Comparison of ENCODE assay signal across 19 cellular contexts in genomic region chr11:103541186-103541795, GRCh38.
DNase-seq lines count a peak whose midpoint lies in the region; ATAC-seq and TF ChIP-seq lines count a peak whose summit lies in the region.
"Had no signal": no experiment of that assay in that cellular context is flagged by ENCODE, and none has a peak within 500 bp of the region (broad histone marks: within the 10 kb centered on the region; RNA-seq: fewer than 3 reads in every experiment).

No MANE protein-coding gene starts in this region.

- H3K27ac ChIP-seq in neural progenitor cell = no peak overlapping the region
- no peak overlapping the region for H3K27ac ChIP-seq in tibial nerve
- H3K27ac ChIP-seq: adrenal gland; BLaER1 treated with 17β-estradiol and CSF1 and Interleukin-3, amounts not matched to agents 10 nM and 100 nM had no signal

- no peak overlapping the region for H3K4me2 ChIP-seq in neural progenitor cell
- H3K4me2 ChIP-seq: BLaER1 treated with 17β-estradiol and CSF1 and Interleukin-3, amounts not matched to agents 10 nM and 100 nM had no signal

- peaks cover 2% of the 10 kb centered on the region for H3K27me3 Mint-ChIP-seq in neural progenitor cell (ENCODE audit: insufficient read depth, low read depth)
- H3K27me3 Mint-ChIP-seq: central memory CD8-positive, alpha-beta T cell; T-helper 17 cell; type B pancreatic cell had no signal

- H3K27me3 ChIP-seq in neural progenitor cell (no peaks in the 10 kb centered on the region), tibial nerve (no peaks in the 10 kb centered on the region)
- H3K27me3 ChIP-seq: adrenal gland; BLaER1 treated with 17β-estradiol and CSF1 and Interleukin-3, amounts not matched to agents 10 nM and 100 nM had no signal

- no peak overlapping the region for H3K9ac ChIP-seq in neural progenitor cell
- H3K9ac ChIP-seq: BLaER1 treated with 17β-estradiol and CSF1 and Interleukin-3, amounts not matched to agents 10 nM and 100 nM had no signal

- ATAC-seq in GM18858 (IDR thresholded peaks at IDR 0.05; ENCODE audit: unreplicated experiment) = no peak
- ATAC-seq: left lobe of liver, T-helper 17 cell had no signal

- H3K4me1 ChIP-seq in neural progenitor cell = no peaks in the 10 kb centered on the region
- no peaks in the 10 kb centered on the region for H3K4me1 ChIP-seq in tibial nerve
- H3K4me1 ChIP-seq: BLaER1 treated with 17β-estradiol and CSF1 and Interleukin-3, amounts not matched to agents 10 nM and 100 nM had no signal

- H3K27ac Mint-ChIP-seq in neural progenitor cell = no peak overlapping the region
- H3K27ac Mint-ChIP-seq: activated T-helper 2 cell treated with anti-CD3 and anti-CD28 coated beads, Interferon-gamma antibody, Interleukin-2, Interleukin-4, amounts not matched to agents 10 μg/mL and 5 μg/mL and 100 μg/mL, durations not matched to agents 14 hours and 24 hours and 36 hours; T-helper 17 cell; type B pancreatic cell had no signal

- TF ChIP-seq CTCF in neural progenitor cell (IDR thresholded peaks at IDR 0.05) (no peak), tibial nerve (IDR thresholded peaks at IDR 0.05) (no peak)

- H3K36me3 Mint-ChIP-seq in neural progenitor cell = no peaks in the 10 kb centered on the region
- H3K36me3 Mint-ChIP-seq: type B pancreatic cell had no signal

- no peaks in the 10 kb centered on the region for H3K36me3 ChIP-seq in neural progenitor cell
- no peaks in the 10 kb centered on the region for H3K36me3 ChIP-seq in tibial nerve
- H3K36me3 ChIP-seq: adrenal gland; BLaER1 treated with 17β-estradiol and CSF1 and Interleukin-3, amounts not matched to agents 10 nM and 100 nM had no signal

- H3K4me3 ChIP-seq in neural progenitor cell (no peak overlapping the region), tibial nerve (no peak overlapping the region)
- H3K4me3 ChIP-seq: adrenal gland; BLaER1 treated with 17β-estradiol and CSF1 and Interleukin-3, amounts not matched to agents 10 nM and 100 nM had no signal

- H3K79me2 ChIP-seq in neural progenitor cell (ENCODE audit: low read depth) = no peaks in the 10 kb centered on the region

- TF ChIP-seq EP300 in tibial nerve (IDR thresholded peaks at IDR 0.05) = no peak

- H3K9me3 ChIP-seq in neural progenitor cell (ENCODE audit: low read depth) = no peaks in the 10 kb centered on the region
- no peaks in the 10 kb centered on the region for H3K9me3 ChIP-seq in tibial nerve
- H3K9me3 ChIP-seq: adrenal gland had no signal

- 82 to 89% methylated on average over 4 of the region's 4 CpGs for WGBS in tibial nerve, 2 donors

- H3K9me3 Mint-ChIP-seq in neural progenitor cell = peaks cover 14% of the 10 kb centered on the region
- H3K9me3 Mint-ChIP-seq: activated T-helper 2 cell treated with anti-CD3 and anti-CD28 coated beads, Interferon-gamma antibody, Interleukin-2, Interleukin-4, amounts not matched to agents 10 μg/mL and 5 μg/mL and 100 μg/mL, durations not matched to agents 14 hours and 24 hours and 36 hours had no signal

- H2AFZ ChIP-seq in neural progenitor cell (replicated peaks) = no peak overlapping the region

- TF ChIP-seq POLR2A in tibial nerve (IDR thresholded peaks at IDR 0.05) = no peak

- peak; percentile 2 for DNase-seq in NCI-H345 (lab: John Stamatoyannopoulos, UW)
- no peak for DNase-seq in NCI-H345 treated with DMSO at 0.1 percent for 48 hours (lab: John Stamatoyannopoulos, UW; ENCODE audit: unreplicated experiment)
- DNase-seq in NCI-H1105 (lab: John Stamatoyannopoulos, UW) = peak; percentile 14
- peak; percentile 16 for DNase-seq in astrocyte of the hippocampus (ENCODE audit: low read depth, low spot score)
- peak; percentile 56 for DNase-seq in kidney tubule cell (ENCODE audit: low spot score)
- no peak for DNase-seq in neural progenitor cell (ENCODE audit: low spot score)
- DNase-seq in tibial nerve (ENCODE audit: low spot score in 2 of 2) = no peak
- DNase-seq: foreskin fibroblast; NCI-H2227 treated with DMSO at 0.1 percent for 48 hours; SIG-M5; stimulated activated naive CD4-positive, alpha-beta T cell treated with Interleukin-2 at 50 U/mL for 16 hours; T-helper 17 cell had no signal

- H4K20me1 ChIP-seq in neural progenitor cell (ENCODE audit: low read depth) = no peaks in the 10 kb centered on the region
- H4K20me1 ChIP-seq: BLaER1 treated with 17β-estradiol and CSF1 and Interleukin-3, amounts not matched to agents 10 nM and 100 nM had no signal

- H3K4me3 Mint-ChIP-seq in neural progenitor cell = no peak overlapping the region
- H3K4me3 Mint-ChIP-seq: central memory CD8-positive, alpha-beta T cell; T-helper 17 cell; type B pancreatic cell had no signal

- no peaks in the 10 kb centered on the region for H3F3A ChIP-seq in neural progenitor cell (ENCODE audit: low read depth)

- peaks cover 15% of the 10 kb centered on the region for H3K4me1 Mint-ChIP-seq in neural progenitor cell
- H3K4me1 Mint-ChIP-seq: central memory CD8-positive, alpha-beta T cell had no signal

Comparison
In these comparisons a context has a peak if more than half of its experiments do, and no peak if none do; other contexts are left out.
1. DNase-seq: peak in NCI-H345 (single experiment), NCI-H1105 (single experiment), astrocyte of the hippocampus (single experiment) and kidney tubule cell (single experiment); none in NCI-H345 treated with DMSO at 0.1 percent for 48 hours (single experiment), neural progenitor cell (single experiment) and tibial nerve (0 of 2).